ENCODE assay signal across 21 cellular contexts in genomic region chr10:98416989-98417388, GRCh38.
"Had no signal": no experiment of that assay in that cellular context is flagged by ENCODE, and none has a peak within 500 bp of the region (broad histone marks: within the 10 kb centered on the region; RNA-seq: fewer than 3 reads in every experiment).

No MANE protein-coding gene starts in this region.

- ATAC-seq: activated CD4-positive, CD25-positive, alpha-beta regulatory T cell treated with anti-CD3 and anti-CD28 coated beads, Interleukin-2, amount 50 U/mL, for 24 hours; gastrocnemius medialis; mucosa of descending colon; stimulated activated naive CD8-positive, alpha-beta T cell treated with anti-CD3 and anti-CD28 coated beads, Interleukin-15, Interleukin-2, amounts not matched to agents 100 U/mL and 50 U/mL, for 24 hours; T-cell had no signal

- DNase-seq: activated CD4-positive, alpha-beta T cell treated with anti-CD3 and anti-CD28 coated beads, Interleukin-2, amount 10 ng/mL, durations not matched to agents 7 days and 5 days; activated gamma-delta T cell treated with Interleukin-2 at 50 U/mL for 16 hours; activated naive CD8-positive, alpha-beta T cell treated with anti-CD3 and anti-CD28 coated beads, Interleukin-2, amount 10 ng/mL, durations not matched to agents 7 days and 5 days; anterior cingulate cortex; gastrocnemius medialis; nephron progenitor cell; nucleus accumbens; posterior cingulate gyrus; retina; SK-N-SH; stimulated activated CD4-positive, alpha-beta T cell treated with anti-CD3 and anti-CD28 coated beads, Interleukin-12 subunit alpha, Interleukin-12 subunit beta, amount 100 ng/mL, for 4 hours; stimulated activated CD4-positive, alpha-beta T cell treated with anti-CD3 and anti-CD28 coated beads, Interleukin-1b, Interleukin-23, amount 100 ng/mL, for 48 hours; stimulated activated CD8-positive, alpha-beta memory T cell treated with anti-CD3 and anti-CD28 coated beads, Interleukin-4, amount 100 ng/mL, for 48 hours; stimulated activated naive CD8-positive, alpha-beta T cell treated with anti-CD3 and anti-CD28 coated beads, Interleukin-15, Interleukin-2, amounts not matched to agents 100 U/mL and 50 U/mL, for 24 hours; T-cell had no signal

- H3K4me3 ChIP-seq: gastrocnemius medialis, mucosa of descending colon, tibial artery had no signal

- H3K27me3 ChIP-seq: gastrocnemius medialis, tibial artery had no signal

- H3K36me3 Mint-ChIP-seq: brain had no signal

- H3K4me3 Mint-ChIP-seq: activated CD4-positive, alpha-beta T cell treated with anti-CD3 and anti-CD28 coated beads, Interleukin-2, amount 10 ng/mL, durations not matched to agents 7 days and 5 days; activated naive CD8-positive, alpha-beta T cell treated with anti-CD3 and anti-CD28 coated beads, Interleukin-2, amount 10 ng/mL, durations not matched to agents 7 days and 5 days; activated T-helper 1 cell treated with anti-CD3 and anti-CD28 coated beads, Interleukin-12 subunit alpha, Interleukin-12 subunit beta, Interleukin-2, Interleukin-4 antibody, amounts not matched to agents 30 ng/mL and 10 ng/mL and 1 ng/mL, durations not matched to agents 14 hours and 24 hours and 36 hours; brain; memory B cell; nephron progenitor cell; T-cell had no signal

- H3K27me3 Mint-ChIP-seq: activated CD4-positive, alpha-beta T cell treated with anti-CD3 and anti-CD28 coated beads, Interleukin-2, amount 10 ng/mL, durations not matched to agents 7 days and 5 days; activated naive CD8-positive, alpha-beta T cell treated with anti-CD3 and anti-CD28 coated beads, Interleukin-2, amount 10 ng/mL, durations not matched to agents 7 days and 5 days; memory B cell; T-cell had no signal

- H3K9me3 Mint-ChIP-seq: activated CD4-positive, alpha-beta T cell treated with anti-CD3 and anti-CD28 coated beads, Interleukin-2, amount 10 ng/mL, durations not matched to agents 7 days and 5 days; activated naive CD8-positive, alpha-beta T cell treated with anti-CD3 and anti-CD28 coated beads, Interleukin-2, amount 10 ng/mL, durations not matched to agents 7 days and 5 days; activated T-helper 1 cell treated with anti-CD3 and anti-CD28 coated beads, Interleukin-12 subunit alpha, Interleukin-12 subunit beta, Interleukin-2, Interleukin-4 antibody, amounts not matched to agents 30 ng/mL and 10 ng/mL and 1 ng/mL, durations not matched to agents 14 hours and 24 hours and 36 hours; brain; memory B cell; nephron progenitor cell; T-cell had no signal

- H3K27ac ChIP-seq: gastrocnemius medialis, tibial artery had no signal

- H3K9me3 ChIP-seq: gastrocnemius medialis, mucosa of descending colon, SK-N-SH, tibial artery had no signal

- H3K27ac Mint-ChIP-seq: activated CD4-positive, alpha-beta T cell treated with anti-CD3 and anti-CD28 coated beads, Interleukin-2, amount 10 ng/mL, durations not matched to agents 7 days and 5 days; activated naive CD8-positive, alpha-beta T cell treated with anti-CD3 and anti-CD28 coated beads, Interleukin-2, amount 10 ng/mL, durations not matched to agents 7 days and 5 days; activated T-helper 1 cell treated with anti-CD3 and anti-CD28 coated beads, Interleukin-12 subunit alpha, Interleukin-12 subunit beta, Interleukin-2, Interleukin-4 antibody, amounts not matched to agents 30 ng/mL and 10 ng/mL and 1 ng/mL, durations not matched to agents 14 hours and 24 hours and 36 hours had no signal
